Comparison of ENCODE assay signal across 8 cellular contexts in genomic region chr17:7351665-7352558, GRCh38. TPM values are rescaled to one million over a fixed set of nuclear protein-coding genes. Genes with fewer than 3 reads are reported as not detected.
DNase-seq lines count a peak whose midpoint lies in the region; ATAC-seq lines count a peak whose summit lies in the region.

Gene KCTD11, plus strand, starts transcription at chr17:7352162.

- H3K4me1 ChIP-seq in HUES48 (ENCODE audit: control insufficient read depth, insufficient read depth, low read length) (peaks cover 14% of the 10 kb centered on the region), right cardiac atrium (ENCODE audit: control insufficient read depth, insufficient read depth, low read length) (peaks cover 8% of the 10 kb centered on the region)

- under 1% methylated on average over 93 of the region's 93 CpGs for WGBS in right cardiac atrium

- ATAC-seq in GM21381 (IDR thresholded peaks at IDR 0.05; ENCODE audit: unreplicated experiment), result peak; percentile 60
- peak; percentile 81 to 83 for ATAC-seq in right cardiac atrium

- H3K27ac ChIP-seq in HUES48 (ENCODE audit: low read depth, low read length), result peak within 1 kb of the TSS; percentile 93
- H3K27ac ChIP-seq in right cardiac atrium (ENCODE audit: low read length), result peak within 1 kb of the TSS; percentile 87

- H3K9me3 ChIP-seq in HUES48 (ENCODE audit: control insufficient read depth, insufficient read depth, low read length), result no peaks in the 10 kb centered on the region
- no peaks in the 10 kb centered on the region for H3K9me3 ChIP-seq in right cardiac atrium (ENCODE audit: control insufficient read depth, low read length)

- intact Hi-C loops in T-helper 1 cell treated with Interleukin-12 subunit alpha and Interleukin-12 subunit beta and Interleukin-4 antibody, amounts not matched to agents 30 ng/mL and 1 ng/mL, for 36 hours (cut with micrococcal nuclease), result loop anchor here (1.0 to 2.0 kb wide), 7 partner anchors 16 to 306 kb away; partner anchors contain the start of genes ACAP1, EIF5A, POLR2A and TMEM102
- intact Hi-C loops in right cardiac atrium (cut with DNase I), result loop anchor here in 3 of 4 donors (10.0 kb wide), 3 partner anchors 83 to 233 kb away; partner anchors contain the start of genes FGF11 (in 2 of the 3), TMEM102 (in 2 of the 3), MPDU1 (in 1 of the 3) and TNFSF13 (in 1 of the 3)

- in situ Hi-C loops in Caki2 (cut with HindIII; ENCODE audit: low pct_unique_long_range_greater_than_20kb, low sequenced_read_pairs), result no loop called here

- H3K9ac ChIP-seq in HUES48 (ENCODE audit: low read depth, low read length), result peak within 1 kb of the TSS; percentile 75

- no peaks in the 10 kb centered on the region for H3K36me3 ChIP-seq in HUES48 (ENCODE audit: control insufficient read depth, insufficient read depth, low read length)

- peak; percentile 96 for DNase-seq in Caki2 (ENCODE audit: low read depth)
- DNase-seq in anterior cingulate cortex (lab: John Stamatoyannopoulos, UW), result peak in 56 of 58 donors; percentile 26 to 89 (median 78)
- DNase-seq in right cardiac atrium, result peak; percentile 95 to 98 (median 97)
- DNase-seq in putamen (ENCODE audit: low spot score), result peak; percentile 86
- DNase-seq in NCI-H1436 (lab: John Stamatoyannopoulos, UW), result no peak

- H3K4me3 ChIP-seq in HUES48 (ENCODE audit: low read depth, low read length) (peak within 1 kb of the TSS; percentile 88), right cardiac atrium (ENCODE audit: low read length) (peak within 1 kb of the TSS; percentile 64)

- peaks cover 3% of the 10 kb centered on the region for H3K27me3 ChIP-seq in HUES48 (ENCODE audit: control insufficient read depth, insufficient read depth, low read length)
- H3K27me3 ChIP-seq in right cardiac atrium (ENCODE audit: control insufficient read depth, insufficient read depth), result no peaks in the 10 kb centered on the region

RNA-seq across cellular contexts. Expression of gene KCTD11, which starts in this region (rescaled TPM):
- total RNA-seq in Caki2 (2014; rRNA removed; shearing (Covaris generic); ENCODE audit: low replicate concordance), result 17.2 and 23.2 TPM in 2 replicates
- total RNA-seq in T-helper 1 cell treated with Interleukin-12 subunit alpha and Interleukin-12 subunit beta and Interleukin-4 antibody, amounts not matched to agents 30 ng/mL and 1 ng/mL, for 36 hours, result 10.2 and 10.3 TPM in 2 replicates
- total RNA-seq in right cardiac atrium, result 1 to 10 TPM; 4.7 to 6.7 (median 6.5) TPM
- polyA plus RNA-seq in right cardiac atrium, result 7.8 TPM
